ENCODE assay signal across 8 cellular contexts in the genomic region with DNA sequence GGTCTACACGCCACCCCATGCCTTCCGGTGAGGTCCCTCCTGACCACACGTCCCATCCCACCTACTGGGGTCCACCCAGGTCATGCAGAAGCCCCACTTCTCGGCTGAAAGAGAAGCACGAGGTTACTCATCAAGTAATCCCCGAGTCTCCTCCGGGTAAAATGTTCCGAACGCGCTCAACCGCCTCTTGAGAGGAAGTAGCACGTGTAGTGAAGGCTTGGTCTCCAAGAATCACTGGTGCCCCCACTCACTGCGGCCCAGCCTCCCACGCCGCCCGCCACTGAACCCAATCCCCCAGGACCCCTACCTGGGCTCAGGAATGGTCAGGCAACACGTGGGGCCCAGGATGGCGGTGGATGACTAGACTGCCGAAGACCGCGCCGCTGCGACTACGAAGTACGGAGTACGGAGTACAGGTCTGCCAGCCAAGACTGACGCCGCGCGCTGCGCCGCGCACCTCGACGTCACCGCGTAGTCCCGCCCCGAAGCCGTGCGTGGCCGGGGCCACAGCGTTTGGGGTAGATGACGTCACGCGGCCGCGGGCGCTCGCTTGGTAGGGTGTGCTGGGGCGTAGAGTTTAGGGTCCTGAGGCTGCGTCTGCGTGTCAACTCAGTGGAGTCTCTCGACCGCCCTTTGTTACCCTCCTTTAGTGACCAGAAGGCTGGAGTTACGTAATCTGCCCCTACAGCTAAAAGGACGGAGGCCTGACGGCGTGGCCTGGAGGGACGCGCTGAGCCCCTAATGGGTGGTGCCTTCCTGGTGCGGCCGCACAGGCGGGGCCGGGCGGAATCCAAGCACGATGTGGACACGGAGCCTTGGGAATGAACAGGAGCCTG. TPM values are rescaled to one million over a fixed set of nuclear protein-coding genes. Genes with fewer than 3 reads are reported as not detected.
DNase-seq lines count a peak whose midpoint lies in the region; ATAC-seq and TF ChIP-seq lines count a peak whose summit lies in the region.

No MANE protein-coding gene starts in this region.

- in situ Hi-C loops in GM18951 (cut with MboI; ENCODE audit: low sequenced_read_pairs, unreplicated experiment), result no loop called here

- DNase-seq in AG08396 (ENCODE audit: low spot score) (peak; percentile 92), NCI-H446 (lab: John Stamatoyannopoulos, UW) (peak; percentile 94 to 98), cerebellum (ENCODE audit: low spot score) (peak; percentile 97), kidney glomerular epithelial cell (lab: John Stamatoyannopoulos, UW) (peak; percentile 87)
- DNase-seq in activated CD4-positive, alpha-beta T cell treated with anti-CD3 and anti-CD28 coated beads for 1 hour, result peak; percentile 94
- DNase-seq in stimulated activated CD4-positive, alpha-beta T cell treated with anti-CD3 and anti-CD28 coated beads, Interleukin-15, amount 100 ng/mL, for 48 hours (ENCODE audit: low read depth in 2 of 2), result peak; percentile 94 to 96

- peak; percentile 99 for TF ChIP-seq POLR2A in GM18951 (IDR thresholded peaks at IDR 0.05; ENCODE audit: extremely low read depth, insufficient read depth, insufficient read length)

- peak; percentile 97 for ATAC-seq in HG03175 (IDR thresholded peaks at IDR 0.05; ENCODE audit: unreplicated experiment)

RNA-seq across cellular contexts. Expression of gene MYO1G, which starts 7.6 kb away (rescaled TPM):
- total RNA-seq in cerebellum, result 0.54 TPM

RNA-seq across cellular contexts. Expression of gene CCM2, which starts 13.6 kb away (rescaled TPM):
- 18.8 TPM for total RNA-seq in cerebellum

Comparison
In these comparisons a context has a peak if more than half of its experiments do, and no peak if none do; other contexts are left out.
1. Peak in every context shown above with its lines: DNase-seq and ATAC-seq.